In the genomic region with DNA sequence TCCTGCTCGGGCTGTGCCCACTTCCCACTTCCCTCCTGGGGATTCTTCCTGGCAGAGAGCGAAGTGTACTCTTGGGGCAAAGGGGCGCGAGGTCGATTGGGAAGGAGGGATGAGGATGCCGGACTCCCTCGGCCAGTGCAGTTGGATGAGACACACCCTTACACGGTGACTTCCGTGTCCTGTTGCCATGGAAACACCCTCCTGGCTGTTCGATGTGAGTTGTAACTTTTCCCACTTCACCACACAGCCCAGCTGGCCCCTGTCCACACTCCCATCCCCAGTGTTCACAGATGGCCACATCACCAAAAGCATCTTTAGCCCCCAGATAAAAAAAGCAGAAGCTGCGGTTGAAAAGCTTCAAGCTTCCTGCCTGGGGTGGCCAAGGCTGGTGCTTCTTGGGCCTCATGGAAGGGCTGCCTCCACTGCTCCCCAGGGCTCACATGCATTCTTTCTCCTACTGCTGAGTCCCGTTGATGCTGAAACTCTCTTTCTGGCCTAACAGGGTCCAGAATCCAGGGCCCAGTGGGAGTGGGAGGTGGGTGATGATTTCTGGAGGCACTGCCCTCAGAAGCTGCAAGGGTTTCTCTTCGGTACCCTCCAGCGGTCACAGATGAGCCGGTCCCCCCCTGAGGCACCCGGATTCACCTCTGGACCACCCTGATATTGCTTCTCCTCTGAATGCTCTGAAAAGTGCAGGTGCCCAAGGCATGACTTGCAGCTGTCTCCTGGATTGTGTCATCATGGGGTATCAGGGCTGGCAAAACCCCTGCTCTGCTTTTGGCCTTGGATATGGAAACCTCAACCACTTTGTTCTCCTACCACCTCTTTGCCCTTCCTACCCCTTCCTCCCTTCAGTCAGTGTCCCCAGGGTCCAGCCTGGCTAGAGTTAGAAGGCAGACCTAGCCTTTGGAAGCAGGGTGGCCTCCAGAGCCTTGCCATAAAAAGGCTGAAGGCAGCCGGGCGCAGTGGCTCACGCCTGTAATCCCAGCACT, we compare ENCODE assay signal across 1 cellular context.
TF ChIP-seq lines count a peak whose summit lies in the region.

No MANE protein-coding gene starts in this region.

TF ChIP-seq in K562, 482 proteins besides CTCF, POLR2A, EP300 and RAD21 (continued from another document and continues in another):
- TF ChIP-seq, protein P1, sequence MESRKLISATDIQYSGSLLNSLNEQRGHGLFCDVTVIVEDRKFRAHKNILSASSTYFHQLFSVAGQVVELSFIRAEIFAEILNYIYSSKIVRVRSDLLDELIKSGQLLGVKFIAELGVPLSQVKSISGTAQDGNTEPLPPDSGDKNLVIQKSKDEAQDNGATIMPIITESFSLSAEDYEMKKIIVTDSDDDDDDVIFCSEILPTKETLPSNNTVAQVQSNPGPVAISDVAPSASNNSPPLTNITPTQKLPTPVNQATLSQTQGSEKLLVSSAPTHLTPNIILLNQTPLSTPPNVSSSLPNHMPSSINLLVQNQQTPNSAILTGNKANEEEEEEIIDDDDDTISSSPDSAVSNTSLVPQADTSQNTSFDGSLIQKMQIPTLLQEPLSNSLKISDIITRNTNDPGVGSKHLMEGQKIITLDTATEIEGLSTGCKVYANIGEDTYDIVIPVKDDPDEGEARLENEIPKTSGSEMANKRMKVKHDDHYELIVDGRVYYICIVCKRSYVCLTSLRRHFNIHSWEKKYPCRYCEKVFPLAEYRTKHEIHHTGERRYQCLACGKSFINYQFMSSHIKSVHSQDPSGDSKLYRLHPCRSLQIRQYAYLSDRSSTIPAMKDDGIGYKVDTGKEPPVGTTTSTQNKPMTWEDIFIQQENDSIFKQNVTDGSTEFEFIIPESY (CRISPR knock-in tag; IDR thresholded peaks at IDR 0.05), result 0 out of 2 replicates have a peak, but pooled peaks have one; percentile 46
- TF ChIP-seq SOX6 (IDR thresholded peaks at IDR 0.05) (peak; percentile 43; the same call in 1 of the 2 replicates), MCM3 (IDR thresholded peaks at IDR 0.05) (no peak), PML (IDR thresholded peaks at IDR 0.05; ENCODE audit: low read length) (peak; percentile 68; the same call in 1 of the 2 replicates), L3MBTL2 (IDR thresholded peaks at IDR 0.05) (peak; percentile 48; the same call in 1 of the 2 replicates), ERF (CRISPR knock-in tag; IDR thresholded peaks at IDR 0.05) (0 out of 2 replicates have a peak, but pooled peaks have one; percentile 66), ZKSCAN1 (IDR thresholded peaks at IDR 0.05; ENCODE audit: low read depth, low read length) (peak; percentile 62; the same call in 1 of the 2 replicates), SMARCB1 (IDR thresholded peaks at IDR 0.05; ENCODE audit: insufficient read length, low read depth) (no peak), ATF7 (IDR thresholded peaks at IDR 0.05) (no peak), SPI1 (IDR thresholded peaks at IDR 0.05; ENCODE audit: borderline replicate concordance, low read depth, low read length) (peak; percentile 94), ZC3H11A (IDR thresholded peaks at IDR 0.05; ENCODE audit: low read depth, low read length) (no peak), CBFA2T3 (IDR thresholded peaks at IDR 0.05) (peak; percentile 81), TRIM24 (IDR thresholded peaks at IDR 0.05) (peak in 1 of 2 experiments; percentile 65; a peak in 1 of 4 replicates), CTBP1 (IDR thresholded peaks at IDR 0.05; ENCODE audit: borderline replicate concordance) (peak; percentile 97), TBP (optimal IDR thresholded peaks at IDR 0.05; ENCODE audit: low read depth, low read length) (no peak), MEIS2 (IDR thresholded peaks at IDR 0.05; ENCODE audit: partially characterized antibody) (no peak), HDGF (IDR thresholded peaks at IDR 0.05) (no peak)
- TF ChIP-seq, protein P2, sequence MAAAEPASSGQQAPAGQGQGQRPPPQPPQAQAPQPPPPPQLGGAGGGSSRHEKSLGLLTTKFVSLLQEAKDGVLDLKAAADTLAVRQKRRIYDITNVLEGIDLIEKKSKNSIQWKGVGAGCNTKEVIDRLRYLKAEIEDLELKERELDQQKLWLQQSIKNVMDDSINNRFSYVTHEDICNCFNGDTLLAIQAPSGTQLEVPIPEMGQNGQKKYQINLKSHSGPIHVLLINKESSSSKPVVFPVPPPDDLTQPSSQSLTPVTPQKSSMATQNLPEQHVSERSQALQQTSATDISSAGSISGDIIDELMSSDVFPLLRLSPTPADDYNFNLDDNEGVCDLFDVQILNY (CRISPR knock-in tag; IDR thresholded peaks at IDR 0.05), result peak; percentile 54; the same call in 1 of the 2 replicates
- TF ChIP-seq, protein P3, sequence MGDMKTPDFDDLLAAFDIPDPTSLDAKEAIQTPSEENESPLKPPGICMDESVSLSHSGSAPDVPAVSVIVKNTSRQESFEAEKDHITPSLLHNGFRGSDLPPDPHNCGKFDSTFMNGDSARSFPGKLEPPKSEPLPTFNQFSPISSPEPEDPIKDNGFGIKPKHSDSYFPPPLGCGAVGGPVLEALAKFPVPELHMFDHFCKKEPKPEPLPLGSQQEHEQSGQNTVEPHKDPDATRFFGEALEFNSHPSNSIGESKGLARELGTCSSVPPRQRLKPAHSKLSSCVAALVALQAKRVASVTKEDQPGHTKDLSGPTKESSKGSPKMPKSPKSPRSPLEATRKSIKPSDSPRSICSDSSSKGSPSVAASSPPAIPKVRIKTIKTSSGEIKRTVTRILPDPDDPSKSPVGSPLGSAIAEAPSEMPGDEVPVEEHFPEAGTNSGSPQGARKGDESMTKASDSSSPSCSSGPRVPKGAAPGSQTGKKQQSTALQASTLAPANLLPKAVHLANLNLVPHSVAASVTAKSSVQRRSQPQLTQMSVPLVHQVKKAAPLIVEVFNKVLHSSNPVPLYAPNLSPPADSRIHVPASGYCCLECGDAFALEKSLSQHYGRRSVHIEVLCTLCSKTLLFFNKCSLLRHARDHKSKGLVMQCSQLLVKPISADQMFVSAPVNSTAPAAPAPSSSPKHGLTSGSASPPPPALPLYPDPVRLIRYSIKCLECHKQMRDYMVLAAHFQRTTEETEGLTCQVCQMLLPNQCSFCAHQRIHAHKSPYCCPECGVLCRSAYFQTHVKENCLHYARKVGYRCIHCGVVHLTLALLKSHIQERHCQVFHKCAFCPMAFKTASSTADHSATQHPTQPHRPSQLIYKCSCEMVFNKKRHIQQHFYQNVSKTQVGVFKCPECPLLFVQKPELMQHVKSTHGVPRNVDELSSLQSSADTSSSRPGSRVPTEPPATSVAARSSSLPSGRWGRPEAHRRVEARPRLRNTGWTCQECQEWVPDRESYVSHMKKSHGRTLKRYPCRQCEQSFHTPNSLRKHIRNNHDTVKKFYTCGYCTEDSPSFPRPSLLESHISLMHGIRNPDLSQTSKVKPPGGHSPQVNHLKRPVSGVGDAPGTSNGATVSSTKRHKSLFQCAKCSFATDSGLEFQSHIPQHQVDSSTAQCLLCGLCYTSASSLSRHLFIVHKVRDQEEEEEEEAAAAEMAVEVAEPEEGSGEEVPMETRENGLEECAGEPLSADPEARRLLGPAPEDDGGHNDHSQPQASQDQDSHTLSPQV (IDR thresholded peaks at IDR 0.05), result 0 out of 2 replicates have a peak, but pooled peaks have one; percentile 35
- TF ChIP-seq, protein P4, sequence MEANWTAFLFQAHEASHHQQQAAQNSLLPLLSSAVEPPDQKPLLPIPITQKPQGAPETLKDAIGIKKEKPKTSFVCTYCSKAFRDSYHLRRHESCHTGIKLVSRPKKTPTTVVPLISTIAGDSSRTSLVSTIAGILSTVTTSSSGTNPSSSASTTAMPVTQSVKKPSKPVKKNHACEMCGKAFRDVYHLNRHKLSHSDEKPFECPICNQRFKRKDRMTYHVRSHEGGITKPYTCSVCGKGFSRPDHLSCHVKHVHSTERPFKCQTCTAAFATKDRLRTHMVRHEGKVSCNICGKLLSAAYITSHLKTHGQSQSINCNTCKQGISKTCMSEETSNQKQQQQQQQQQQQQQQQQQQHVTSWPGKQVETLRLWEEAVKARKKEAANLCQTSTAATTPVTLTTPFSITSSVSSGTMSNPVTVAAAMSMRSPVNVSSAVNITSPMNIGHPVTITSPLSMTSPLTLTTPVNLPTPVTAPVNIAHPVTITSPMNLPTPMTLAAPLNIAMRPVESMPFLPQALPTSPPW (CRISPR knock-in tag; IDR thresholded peaks at IDR 0.05), result peak; percentile 81
- TF ChIP-seq, protein P5, sequence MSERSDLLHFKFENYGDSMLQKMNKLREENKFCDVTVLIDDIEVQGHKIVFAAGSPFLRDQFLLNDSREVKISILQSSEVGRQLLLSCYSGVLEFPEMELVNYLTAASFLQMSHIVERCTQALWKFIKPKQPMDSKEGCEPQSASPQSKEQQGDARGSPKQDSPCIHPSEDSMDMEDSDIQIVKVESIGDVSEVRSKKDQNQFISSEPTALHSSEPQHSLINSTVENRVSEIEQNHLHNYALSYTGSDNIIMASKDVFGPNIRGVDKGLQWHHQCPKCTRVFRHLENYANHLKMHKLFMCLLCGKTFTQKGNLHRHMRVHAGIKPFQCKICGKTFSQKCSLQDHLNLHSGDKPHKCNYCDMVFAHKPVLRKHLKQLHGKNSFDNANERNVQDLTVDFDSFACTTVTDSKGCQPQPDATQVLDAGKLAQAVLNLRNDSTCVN (CRISPR knock-in tag; IDR thresholded peaks at IDR 0.05), result no peak
- TF ChIP-seq, protein P6, sequence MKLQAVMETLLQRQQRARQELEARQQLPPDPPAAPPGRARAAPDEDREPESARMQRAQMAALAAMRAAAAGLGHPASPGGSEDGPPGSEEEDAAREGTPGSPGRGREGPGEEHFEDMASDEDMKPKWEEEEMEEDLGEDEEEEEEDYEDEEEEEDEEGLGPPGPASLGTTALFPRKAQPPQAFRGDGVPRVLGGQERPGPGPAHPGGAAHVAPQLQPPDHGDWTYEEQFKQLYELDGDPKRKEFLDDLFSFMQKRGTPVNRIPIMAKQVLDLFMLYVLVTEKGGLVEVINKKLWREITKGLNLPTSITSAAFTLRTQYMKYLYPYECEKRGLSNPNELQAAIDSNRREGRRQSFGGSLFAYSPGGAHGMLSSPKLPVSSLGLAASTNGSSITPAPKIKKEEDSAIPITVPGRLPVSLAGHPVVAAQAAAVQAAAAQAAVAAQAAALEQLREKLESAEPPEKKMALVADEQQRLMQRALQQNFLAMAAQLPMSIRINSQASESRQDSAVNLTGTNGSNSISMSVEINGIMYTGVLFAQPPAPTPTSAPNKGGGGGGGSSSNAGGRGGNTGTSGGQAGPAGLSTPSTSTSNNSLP (IDR thresholded peaks at IDR 0.05; ENCODE audit: borderline replicate concordance, low read depth, low read length), result no peak
- TF ChIP-seq, protein P7, sequence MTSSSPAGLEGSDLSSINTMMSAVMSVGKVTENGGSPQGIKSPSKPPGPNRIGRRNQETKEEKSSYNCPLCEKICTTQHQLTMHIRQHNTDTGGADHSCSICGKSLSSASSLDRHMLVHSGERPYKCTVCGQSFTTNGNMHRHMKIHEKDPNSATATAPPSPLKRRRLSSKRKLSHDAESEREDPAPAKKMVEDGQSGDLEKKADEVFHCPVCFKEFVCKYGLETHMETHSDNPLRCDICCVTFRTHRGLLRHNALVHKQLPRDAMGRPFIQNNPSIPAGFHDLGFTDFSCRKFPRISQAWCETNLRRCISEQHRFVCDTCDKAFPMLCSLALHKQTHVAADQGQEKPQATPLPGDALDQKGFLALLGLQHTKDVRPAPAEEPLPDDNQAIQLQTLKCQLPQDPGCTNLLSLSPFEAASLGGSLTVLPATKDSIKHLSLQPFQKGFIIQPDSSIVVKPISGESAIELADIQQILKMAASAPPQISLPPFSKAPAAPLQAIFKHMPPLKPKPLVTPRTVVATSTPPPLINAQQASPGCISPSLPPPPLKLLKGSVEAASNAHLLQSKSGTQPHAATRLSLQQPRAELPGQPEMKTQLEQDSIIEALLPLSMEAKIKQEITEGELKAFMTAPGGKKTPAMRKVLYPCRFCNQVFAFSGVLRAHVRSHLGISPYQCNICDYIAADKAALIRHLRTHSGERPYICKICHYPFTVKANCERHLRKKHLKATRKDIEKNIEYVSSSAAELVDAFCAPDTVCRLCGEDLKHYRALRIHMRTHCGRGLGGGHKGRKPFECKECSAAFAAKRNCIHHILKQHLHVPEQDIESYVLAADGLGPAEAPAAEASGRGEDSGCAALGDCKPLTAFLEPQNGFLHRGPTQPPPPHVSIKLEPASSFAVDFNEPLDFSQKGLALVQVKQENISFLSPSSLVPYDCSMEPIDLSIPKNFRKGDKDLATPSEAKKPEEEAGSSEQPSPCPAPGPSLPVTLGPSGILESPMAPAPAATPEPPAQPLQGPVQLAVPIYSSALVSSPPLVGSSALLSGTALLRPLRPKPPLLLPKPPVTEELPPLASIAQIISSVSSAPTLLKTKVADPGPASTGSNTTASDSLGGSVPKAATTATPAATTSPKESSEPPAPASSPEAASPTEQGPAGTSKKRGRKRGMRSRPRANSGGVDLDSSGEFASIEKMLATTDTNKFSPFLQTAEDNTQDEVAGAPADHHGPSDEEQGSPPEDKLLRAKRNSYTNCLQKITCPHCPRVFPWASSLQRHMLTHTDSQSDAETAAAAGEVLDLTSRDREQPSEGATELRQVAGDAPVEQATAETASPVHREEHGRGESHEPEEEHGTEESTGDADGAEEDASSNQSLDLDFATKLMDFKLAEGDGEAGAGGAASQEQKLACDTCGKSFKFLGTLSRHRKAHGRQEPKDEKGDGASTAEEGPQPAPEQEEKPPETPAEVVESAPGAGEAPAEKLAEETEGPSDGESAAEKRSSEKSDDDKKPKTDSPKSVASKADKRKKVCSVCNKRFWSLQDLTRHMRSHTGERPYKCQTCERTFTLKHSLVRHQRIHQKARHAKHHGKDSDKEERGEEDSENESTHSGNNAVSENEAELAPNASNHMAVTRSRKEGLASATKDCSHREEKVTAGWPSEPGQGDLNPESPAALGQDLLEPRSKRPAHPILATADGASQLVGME (CRISPR knock-in tag; IDR thresholded peaks at IDR 0.05), result peak; percentile 93
- TF ChIP-seq, protein P8, sequence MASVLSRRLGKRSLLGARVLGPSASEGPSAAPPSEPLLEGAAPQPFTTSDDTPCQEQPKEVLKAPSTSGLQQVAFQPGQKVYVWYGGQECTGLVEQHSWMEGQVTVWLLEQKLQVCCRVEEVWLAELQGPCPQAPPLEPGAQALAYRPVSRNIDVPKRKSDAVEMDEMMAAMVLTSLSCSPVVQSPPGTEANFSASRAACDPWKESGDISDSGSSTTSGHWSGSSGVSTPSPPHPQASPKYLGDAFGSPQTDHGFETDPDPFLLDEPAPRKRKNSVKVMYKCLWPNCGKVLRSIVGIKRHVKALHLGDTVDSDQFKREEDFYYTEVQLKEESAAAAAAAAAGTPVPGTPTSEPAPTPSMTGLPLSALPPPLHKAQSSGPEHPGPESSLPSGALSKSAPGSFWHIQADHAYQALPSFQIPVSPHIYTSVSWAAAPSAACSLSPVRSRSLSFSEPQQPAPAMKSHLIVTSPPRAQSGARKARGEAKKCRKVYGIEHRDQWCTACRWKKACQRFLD (CRISPR knock-in tag; IDR thresholded peaks at IDR 0.05), result peak; percentile 95
- TF ChIP-seq, protein P9, sequence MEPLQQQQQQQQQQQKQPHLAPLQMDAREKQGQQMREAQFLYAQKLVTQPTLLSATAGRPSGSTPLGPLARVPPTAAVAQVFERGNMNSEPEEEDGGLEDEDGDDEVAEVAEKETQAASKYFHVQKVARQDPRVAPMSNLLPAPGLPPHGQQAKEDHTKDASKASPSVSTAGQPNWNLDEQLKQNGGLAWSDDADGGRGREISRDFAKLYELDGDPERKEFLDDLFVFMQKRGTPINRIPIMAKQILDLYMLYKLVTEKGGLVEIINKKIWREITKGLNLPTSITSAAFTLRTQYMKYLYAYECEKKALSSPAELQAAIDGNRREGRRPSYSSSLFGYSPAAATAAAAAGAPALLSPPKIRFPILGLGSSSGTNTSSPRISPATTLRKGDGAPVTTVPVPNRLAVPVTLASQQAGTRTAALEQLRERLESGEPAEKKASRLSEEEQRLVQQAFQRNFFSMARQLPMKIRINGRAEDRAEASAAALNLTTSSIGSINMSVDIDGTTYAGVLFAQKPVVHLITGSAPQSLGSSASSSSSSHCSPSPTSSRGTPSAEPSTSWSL (CRISPR knock-in tag; IDR thresholded peaks at IDR 0.05; ENCODE audit: borderline replicate concordance), result no peak
